28 cellular contexts compared by ENCODE assay signal in genomic region chrX:50677789-50678188, GRCh38.
"Had no signal": no experiment of that assay in that cellular context is flagged by ENCODE, and none has a peak within 500 bp of the region (broad histone marks: within the 10 kb centered on the region; RNA-seq: fewer than 3 reads in every experiment).

No MANE protein-coding gene starts in this region.

- H3K27ac ChIP-seq: lower lobe of right lung, ovary, right atrium auricular region, skin epidermis, stomach, testis, tibial artery, upper lobe of right lung had no signal

- H3K27ac Mint-ChIP-seq: memory B cell; naive thymus-derived CD4-positive, alpha-beta T cell; natural killer cell treated with Interleukin-12 subunit alpha and Interleukin-12 subunit beta and Interleukin-15 and Interleukin-18, amount 100 ng/mL, for 72 hours; progenitor cell of endocrine pancreas; stimulated activated naive B cell treated with anti-CD40 and anti-IgM and Interleukin-4, amounts not matched to agents 10 μg/mL and 1 μg/mL and 100 μg/mL, for 72 hours had no signal

- DNase-seq: hippocampal formation; kidney glomerular epithelial cell; left cardiac atrium; lower lobe of right lung; midbrain; mucosa of descending colon; naive thymus-derived CD4-positive, alpha-beta T cell; ovary; stimulated activated CD4-positive, alpha-beta T cell treated with anti-CD3 and anti-CD28 coated beads, Interleukin-12 subunit alpha, Interleukin-12 subunit beta, amount 100 ng/mL, for 4 hours; stimulated activated CD4-positive, alpha-beta T cell treated with anti-CD3 and anti-CD28 coated beads, Interleukin-15, amount 100 ng/mL, for 24 hours; stimulated activated CD4-positive, alpha-beta T cell treated with anti-CD3 and anti-CD28 coated beads, Interleukin-2, amount 100 ng/mL, for 24 hours; stimulated activated CD4-positive, alpha-beta T cell treated with anti-CD3 and anti-CD28 coated beads, Interleukin-4, amount 100 ng/mL, for 1 hour; stimulated activated naive B cell treated with anti-CD40 and anti-IgM and Interleukin-4, amounts not matched to agents 10 μg/mL and 1 μg/mL and 100 μg/mL, for 72 hours; stimulated activated naive CD8-positive, alpha-beta T cell treated with anti-CD3 and anti-CD28 coated beads, Interleukin-15, Interleukin-2, amounts not matched to agents 100 U/mL and 50 U/mL, for 24 hours; stomach; testis; tibial artery; trophoblast cell; upper lobe of right lung had no signal

- H3K36me3 Mint-ChIP-seq: memory B cell; naive thymus-derived CD4-positive, alpha-beta T cell; natural killer cell treated with Interleukin-12 subunit alpha and Interleukin-12 subunit beta and Interleukin-15 and Interleukin-18, amount 100 ng/mL, for 72 hours; stimulated activated naive B cell treated with anti-CD40 and anti-IgM and Interleukin-4, amounts not matched to agents 10 μg/mL and 1 μg/mL and 100 μg/mL, for 72 hours had no signal

- H3K4me1 Mint-ChIP-seq: memory B cell; naive thymus-derived CD4-positive, alpha-beta T cell; stimulated activated naive B cell treated with anti-CD40 and anti-IgM and Interleukin-4, amounts not matched to agents 10 μg/mL and 1 μg/mL and 100 μg/mL, for 72 hours had no signal

- H3K27me3 Mint-ChIP-seq: memory B cell, progenitor cell of endocrine pancreas had no signal

- ATAC-seq: left cardiac atrium; left lobe of liver; lower lobe of right lung; mucosa of descending colon; naive thymus-derived CD4-positive, alpha-beta T cell; natural killer cell treated with Interleukin-12 subunit alpha and Interleukin-12 subunit beta and Interleukin-15 and Interleukin-18, amount 100 ng/mL, for 72 hours; sciatic nerve; stimulated activated naive B cell treated with anti-CD40 and anti-IgM and Interleukin-4, amounts not matched to agents 10 μg/mL and 1 μg/mL and 100 μg/mL, for 72 hours; stimulated activated naive CD8-positive, alpha-beta T cell treated with anti-CD3 and anti-CD28 coated beads, Interleukin-15, Interleukin-2, amounts not matched to agents 100 U/mL and 50 U/mL, for 24 hours; upper lobe of right lung had no signal

- H3K27me3 ChIP-seq: ovary, right atrium auricular region, testis, tibial artery, upper lobe of right lung had no signal

- H3K4me3 ChIP-seq: lower lobe of right lung, mucosa of descending colon, ovary, right atrium auricular region, skin epidermis, stomach, testis, tibial artery, upper lobe of right lung had no signal

- H3K4me3 Mint-ChIP-seq: memory B cell; naive thymus-derived CD4-positive, alpha-beta T cell; natural killer cell treated with Interleukin-12 subunit alpha and Interleukin-12 subunit beta and Interleukin-15 and Interleukin-18, amount 100 ng/mL, for 72 hours; stimulated activated naive B cell treated with anti-CD40 and anti-IgM and Interleukin-4, amounts not matched to agents 10 μg/mL and 1 μg/mL and 100 μg/mL, for 72 hours had no signal

- H3K9me3 Mint-ChIP-seq: memory B cell; naive thymus-derived CD4-positive, alpha-beta T cell; natural killer cell treated with Interleukin-12 subunit alpha and Interleukin-12 subunit beta and Interleukin-15 and Interleukin-18, amount 100 ng/mL, for 72 hours; stimulated activated naive B cell treated with anti-CD40 and anti-IgM and Interleukin-4, amounts not matched to agents 10 μg/mL and 1 μg/mL and 100 μg/mL, for 72 hours had no signal

- H3K4me1 ChIP-seq: lower lobe of right lung, right atrium auricular region, stomach, testis, tibial artery, upper lobe of right lung had no signal

- H3K36me3 ChIP-seq: lower lobe of right lung, ovary, right atrium auricular region, stomach, tibial artery, upper lobe of right lung had no signal

- FAIRE-seq: keratinocyte, urothelium cell line had no signal

- H3K9me3 ChIP-seq: lower lobe of right lung, mucosa of descending colon, ovary, right atrium auricular region, stomach, testis, tibial artery, upper lobe of right lung had no signal
